27 cellular contexts compared by ENCODE assay signal in genomic region chr7:74138945-74139843, GRCh38. TPM values are rescaled to one million over a fixed set of nuclear protein-coding genes. Genes with fewer than 3 reads are reported as not detected.
DNase-seq lines count a peak whose midpoint lies in the region; ATAC-seq, FAIRE-seq and TF ChIP-seq lines count a peak whose summit lies in the region.
"Had no signal": no experiment of that assay in that cellular context is flagged by ENCODE, and none has a peak within 500 bp of the region (broad histone marks: within the 10 kb centered on the region; RNA-seq: fewer than 3 reads in every experiment).

No MANE protein-coding gene starts in this region.

- WGBS in H1 (ENCODE audit: extremely low coverage in 1 of 2, insufficient coverage in 1 of 2, insufficient read length in 1 of 2, insufficient replicate concordance in 2 of 2, low coverage in 1 of 2, low lambda C conversion rate in 2 of 2, missing lambda C conversion rate in 1 of 2), 2 experiments, result 22% methylated on average over 14 of the region's 16 CpGs; no CpG with 5 or more reads in 1 of the 2 experiments
- 90 to 97% methylated on average over 6 to 11 of the region's 16 CpGs for WGBS in gastroesophageal sphincter (ENCODE audit: low coverage in 1 of 2), 2 donors

- peak; percentile 62 for FAIRE-seq in H1 (lab: Jason Lieb, UNC)
- FAIRE-seq: A204.1, GM12878, H54, keratinocyte had no signal

- no peak for TF ChIP-seq EP300 in H1 (IDR thresholded peaks at IDR 0.05; ENCODE audit: borderline replicate concordance in 1 of 2, low read depth in 2 of 2, low read length in 2 of 2)
- no peak for TF ChIP-seq EP300 in gastroesophageal sphincter (IDR thresholded peaks at IDR 0.05)

- no peak overlapping the region for H3K4me3 Mint-ChIP-seq in type B pancreatic cell
- H3K4me3 Mint-ChIP-seq: activated naive CD8-positive, alpha-beta T cell had no signal

- H3K4me2 ChIP-seq in H1 (ENCODE audit: insufficient read depth in 1 of 2, low read depth in 2 of 2, low read length in 2 of 2), result peak overlapping the region; percentile 54 to 67
- H3K4me2 ChIP-seq: BLaER1 had no signal

- peak; percentile 80 for ATAC-seq in Right ventricle myocardium superior (ENCODE audit: poor library complexity)
- ATAC-seq in HG02623 (IDR thresholded peaks at IDR 0.05; ENCODE audit: unreplicated experiment), result no peak
- ATAC-seq in gastroesophageal sphincter, result no peak
- ATAC-seq: GM12878 had no signal

- peak overlapping the region in 1 of 4 experiments; percentile 45; a peak in 2 of 8 replicates for H3K4me3 ChIP-seq in H1 (ENCODE audit: extremely low read depth in 1 of 4, insufficient read depth in 2 of 4, low read depth in 3 of 4, low read length in 4 of 4)
- H3K4me3 ChIP-seq in iPS-18c (ENCODE audit: insufficient read depth, low read depth, low read length), result peak overlapping the region; percentile 2
- no peak overlapping the region for H3K4me3 ChIP-seq in gastroesophageal sphincter
- H3K4me3 ChIP-seq: BLaER1, GM12878, lung, skin epidermis, transverse colon had no signal

- peak overlapping the region; percentile 46 for H3K27ac Mint-ChIP-seq in type B pancreatic cell
- H3K27ac Mint-ChIP-seq: activated naive CD8-positive, alpha-beta T cell had no signal

- no peak overlapping the region for H3K14ac ChIP-seq in H1 (ENCODE audit: insufficient read length)

- peak overlapping the region; percentile 58; the same call in 1 of the 2 replicates for H2AK5ac ChIP-seq in H1 (ENCODE audit: low read depth, low read length)

- H2BK5ac ChIP-seq in H1 (ENCODE audit: low read depth, low read length), result peak overlapping the region; percentile 94; the same call in 1 of the 2 replicates

- TF ChIP-seq CTCF in H1 (IDR thresholded peaks at IDR 0.05; ENCODE audit: control extremely low read depth in 1 of 3, insufficient read depth in 1 of 3, low read depth in 1 of 3, low read length in 3 of 3) (no peak), type B pancreatic cell (conservative IDR thresholded peaks at IDR 0.05) (no peak), GM20000 (IDR thresholded peaks at IDR 0.05; ENCODE audit: extremely low read depth, missing control alignments) (no peak), gastroesophageal sphincter (IDR thresholded peaks at IDR 0.05) (no peak)

- H4K91ac ChIP-seq in H1 (replicated peaks; ENCODE audit: insufficient read length, low read length), result peak overlapping the region; percentile 61

- no peaks in the 10 kb centered on the region for H3K36me3 Mint-ChIP-seq in type B pancreatic cell
- H3K36me3 Mint-ChIP-seq: activated naive CD8-positive, alpha-beta T cell had no signal

- H3K79me1 ChIP-seq in H1 (ENCODE audit: low read depth, low read length), result no peaks in the 10 kb centered on the region

- H3K27me3 ChIP-seq in H1 (replicated peaks in 1 of 4; ENCODE audit: control insufficient read depth in 3 of 4, extremely low read depth in 1 of 4, insufficient read depth in 3 of 4, low read length in 3 of 4), result no peaks in the 10 kb centered on the region
- no peaks in the 10 kb centered on the region for H3K27me3 ChIP-seq in gastroesophageal sphincter
- H3K27me3 ChIP-seq: BLaER1, neutrophil, transverse colon had no signal

- no peaks in the 10 kb centered on the region for H3K27me3 Mint-ChIP-seq in type B pancreatic cell
- H3K27me3 Mint-ChIP-seq: activated naive CD8-positive, alpha-beta T cell had no signal

- H3K56ac ChIP-seq in H1 (replicated peaks; ENCODE audit: insufficient read length, low read depth, low read length), result no peak overlapping the region

- intact Hi-C loops in Right ventricle myocardium superior (cut with DNase I) (no loop called here), cardiac septum (cut with DNase I) (no loop called here)

- H3K9me3 Mint-ChIP-seq in type B pancreatic cell, result no peaks in the 10 kb centered on the region

- peak overlapping the region; percentile 84 for H2BK15ac ChIP-seq in H1 (ENCODE audit: low read length)

- H3K4me1 ChIP-seq in H1 (replicated peaks in 1 of 4; ENCODE audit: control insufficient read depth in 3 of 4, insufficient read depth in 4 of 4, low read length in 3 of 4) (peaks cover 0 to 10% (median 6%) of the 10 kb centered on the region in 4 experiments; a peak in 6 of 7 replicates), gastroesophageal sphincter (no peaks in the 10 kb centered on the region)
- H3K4me1 ChIP-seq: transverse colon had no signal

- H3K23me2 ChIP-seq in H1 (ENCODE audit: low read depth, low read length), result peaks cover 3% of the 10 kb centered on the region; the same call in 1 of the 2 replicates

- H3K18ac ChIP-seq in H1 (ENCODE audit: extremely low read depth, low read length), result peak overlapping the region; percentile 80

- no peaks in the 10 kb centered on the region for H3K9me3 ChIP-seq in H1 (ENCODE audit: insufficient read depth in 2 of 2, low read depth in 1 of 2, low read length in 1 of 2)
- no peaks in the 10 kb centered on the region for H3K9me3 ChIP-seq in iPS-18c (ENCODE audit: control insufficient read depth, insufficient read depth, low read length)
- H3K9me3 ChIP-seq in gastroesophageal sphincter, result no peaks in the 10 kb centered on the region
- H3K9me3 ChIP-seq: neutrophil, transverse colon had no signal

- TF ChIP-seq POLR2A in H1 (IDR thresholded peaks at IDR 0.05; ENCODE audit: control extremely low read depth in 1 of 2, low read depth in 2 of 2, low read length in 2 of 2) (peak in 1 of 2 experiments; percentile 71; a peak in 2 of 3 replicates), gastroesophageal sphincter (IDR thresholded peaks at IDR 0.05) (no peak)

- peak overlapping the region; percentile 94 for H2BK12ac ChIP-seq in H1 (ENCODE audit: low read depth, low read length)

- no peaks in the 10 kb centered on the region for H3K79me2 ChIP-seq in H1 (ENCODE audit: control insufficient read depth in 1 of 2, insufficient read depth in 2 of 2, low read length in 2 of 2)

- H3K4me1 Mint-ChIP-seq in type B pancreatic cell (ENCODE audit: unreplicated experiment), result no peaks in the 10 kb centered on the region

- peak overlapping the region; percentile 94 for H2BK20ac ChIP-seq in H1 (ENCODE audit: low read length)

- H3K36me3 ChIP-seq in H1 (ENCODE audit: control insufficient read depth in 2 of 4, insufficient read depth in 4 of 4, low read length in 3 of 4) (no peaks in the 10 kb centered on the region), gastroesophageal sphincter (no peaks in the 10 kb centered on the region)
- H3K36me3 ChIP-seq: BLaER1, neutrophil, transverse colon had no signal

- CTCF ChIA-PET in H1 (lab: Charles Lee; ENCODE audit: partially characterized antibody), result interaction anchor here (0.5 to 2.4 kb wide), 11 partner anchors 9 to 533 kb away, joined by 3 to 6 read pairs (median 3); no protein-coding TSS in a partner anchor

- H2BK120ac ChIP-seq in H1 (replicated peaks; ENCODE audit: low read depth, low read length), result peak overlapping the region; percentile 83

- H3K23ac ChIP-seq in H1 (ENCODE audit: insufficient read length), result no peak overlapping the region

- DNase-seq in Right ventricle myocardium superior, result no peak
- no peak for DNase-seq in cardiac septum (ENCODE audit: low spot score)
- DNase-seq in H1 (ENCODE audit: low read depth in 1 of 2, low spot score in 2 of 2), result peak; percentile 67 to 81
- no peak for DNase-seq in type B pancreatic cell (ENCODE audit: extremely low spot score, unreplicated experiment)
- no peak for DNase-seq in GM20000 (ENCODE audit: low spot score)
- DNase-seq: activated CD8-positive, alpha-beta memory T cell treated with anti-CD3 and anti-CD28 coated beads, Interleukin-2, amount 50 U/mL, for 4 hours; aorta; Calu3; dermis blood vessel endothelial cell; Kasumi-1; NCI-H1694; NCI-H526 treated with DMSO at 0.1 percent for 48 hours; stimulated activated CD4-positive, alpha-beta T cell treated with anti-CD3 and anti-CD28 coated beads, Interleukin-1b, Interleukin-23, amount 100 ng/mL, for 48 hours; T-helper 9 cell; transverse colon had no signal

- peak overlapping the region; percentile 73 for H3K4ac ChIP-seq in H1 (replicated peaks; ENCODE audit: insufficient read length, low read depth, low read length)

- no peak overlapping the region for H3K9ac ChIP-seq in H1 (replicated peaks in 1 of 4; ENCODE audit: extremely low read depth in 1 of 4, low read depth in 3 of 4, low read length in 3 of 4)
- H3K9ac ChIP-seq: BLaER1 had no signal

- H4K5ac ChIP-seq in H1 (ENCODE audit: insufficient read length, low read depth, low read length), result no peak overlapping the region

- POLR2A ChIA-PET in H1 (lab: Charles Lee; ENCODE audit: partially characterized antibody), result interaction anchor here (0.7 to 2.7 kb wide), 18 partner anchors 9 to 401 kb away, joined by 3 to 24 read pairs (median 4); partner anchors contain the start of gene EIF4H

- no peaks in the 10 kb centered on the region for H4K20me1 ChIP-seq in H1 (replicated peaks in 1 of 2; ENCODE audit: control insufficient read depth in 1 of 2, insufficient read depth in 2 of 2, low read length in 2 of 2)
- H4K20me1 ChIP-seq: BLaER1 had no signal

- no peak for TF ChIP-seq RAD21 in H1 (IDR thresholded peaks at IDR 0.05 in 1 of 2, conservative IDR thresholded peaks at IDR 0.05 in 1 of 2; ENCODE audit: low read depth in 2 of 2, low read length in 2 of 2)

- H2AFZ ChIP-seq in H1 (ENCODE audit: low read length), result 0 out of 2 replicates have a peak overlapping the region, but pooled peaks have one; percentile 5

- no peak overlapping the region for H4K8ac ChIP-seq in H1 (ENCODE audit: extremely low read depth, insufficient read depth, low read length)

- H3K27ac ChIP-seq in H1 (ENCODE audit: low read depth, low read length) (0 out of 2 replicates have a peak overlapping the region, but pooled peaks have one; percentile 21), gastroesophageal sphincter (no peak overlapping the region)
- H3K27ac ChIP-seq: BLaER1, neutrophil, skin epidermis, transverse colon had no signal

RNA-seq across cellular contexts. Expression of gene EIF4H, which starts 35.0 kb away (rescaled TPM):
- 166 TPM for total RNA-seq in Right ventricle myocardium superior
- total RNA-seq in cardiac septum, result 168 TPM
- total RNA-seq in H1 (2021; fragmentation: NEBNext Ultra II Directional; extraction: Animal tissue kit (Norgen Biotek cat#: 25700)), result 359 and 382 TPM in 2 replicates
- polyA plus RNA-seq in H1 (2011; rRNA removed), result 323 and 414 TPM in 2 replicates
- 380 TPM for polyA plus RNA-seq in H1 (2011; cell fraction: cytosol; rRNA removed)
- 274 TPM for polyA plus RNA-seq in H1 (2011; cell fraction: nucleus; rRNA removed)
- 322 to 343 TPM (median 323 TPM) in 4 replicates for polyA plus RNA-seq in H1 (2012, experiment 1 of 2)
- 162 TPM for polyA plus RNA-seq in H1 (2012, experiment 2 of 2)
- polyA plus RNA-seq in H1 (2013, experiment 1 of 2), result 194 TPM
- polyA plus RNA-seq in H1 (2013, experiment 2 of 2), result 197 TPM
- 210 and 212 TPM in 2 replicates for polyA minus RNA-seq in H1 (2011; rRNA and poly(A)+ RNA removed)
- 180 TPM for polyA minus RNA-seq in H1 (2011; cell fraction: cytosol; rRNA and poly(A)+ RNA removed)
- 113 TPM for polyA minus RNA-seq in H1 (2011; cell fraction: nucleus; rRNA and poly(A)+ RNA removed)
- 250 and 251 TPM in 2 replicates for total RNA-seq in type B pancreatic cell (ENCODE audit: low replicate concordance)
- total RNA-seq in gastroesophageal sphincter, result 100 to 1,000 TPM; 291 to 344 (median 322) TPM

RNA-seq across cellular contexts. Expression of gene LIMK1, which starts 55.6 kb away (rescaled TPM):
- total RNA-seq in Right ventricle myocardium superior (8.6 TPM), cardiac septum (13.6 TPM), type B pancreatic cell (ENCODE audit: low replicate concordance) (34.6 and 46.6 TPM in 2 replicates), gastroesophageal sphincter (10 to 100 TPM in 3 of 4 donors, 1 to 10 TPM in 1; 7.2 to 20.6 (median 13.2) TPM)
- total RNA-seq in H1 (2021; fragmentation: NEBNext Ultra II Directional; extraction: Animal tissue kit (Norgen Biotek cat#: 25700)), result 92.1 and 93.5 TPM in 2 replicates
- 108 and 172 TPM in 2 replicates for polyA plus RNA-seq in H1 (2011; rRNA removed)
- polyA plus RNA-seq in H1 (2011; cell fraction: cytosol; rRNA removed), result 82.7 TPM
- 129 TPM for polyA plus RNA-seq in H1 (2011; cell fraction: nucleus; rRNA removed)
- 63.0 to 88.9 TPM (median 81.1 TPM) in 4 replicates for polyA plus RNA-seq in H1 (2012, experiment 1 of 2)
- 77.4 TPM for polyA plus RNA-seq in H1 (2012, experiment 2 of 2)
- 44.8 TPM for polyA plus RNA-seq in H1 (2013, experiment 1 of 2)
- 46.9 TPM for polyA plus RNA-seq in H1 (2013, experiment 2 of 2)
- polyA minus RNA-seq in H1 (2011; rRNA and poly(A)+ RNA removed), result 72.5 and 119 TPM in 2 replicates
- polyA minus RNA-seq in H1 (2011; cell fraction: cytosol; rRNA and poly(A)+ RNA removed), result 61.9 TPM
- 34.6 TPM for polyA minus RNA-seq in H1 (2011; cell fraction: nucleus; rRNA and poly(A)+ RNA removed)

Comparison
In these comparisons a context has a peak if more than half of its experiments do, and no peak if none do; other contexts are left out.
1. DNase-seq: peak in H1 (2 of 2); none in Right ventricle myocardium superior (single experiment), cardiac septum (single experiment), type B pancreatic cell (single experiment) and GM20000 (single experiment).